ENCODE assay signal across 8 cellular contexts in the genomic region with DNA sequence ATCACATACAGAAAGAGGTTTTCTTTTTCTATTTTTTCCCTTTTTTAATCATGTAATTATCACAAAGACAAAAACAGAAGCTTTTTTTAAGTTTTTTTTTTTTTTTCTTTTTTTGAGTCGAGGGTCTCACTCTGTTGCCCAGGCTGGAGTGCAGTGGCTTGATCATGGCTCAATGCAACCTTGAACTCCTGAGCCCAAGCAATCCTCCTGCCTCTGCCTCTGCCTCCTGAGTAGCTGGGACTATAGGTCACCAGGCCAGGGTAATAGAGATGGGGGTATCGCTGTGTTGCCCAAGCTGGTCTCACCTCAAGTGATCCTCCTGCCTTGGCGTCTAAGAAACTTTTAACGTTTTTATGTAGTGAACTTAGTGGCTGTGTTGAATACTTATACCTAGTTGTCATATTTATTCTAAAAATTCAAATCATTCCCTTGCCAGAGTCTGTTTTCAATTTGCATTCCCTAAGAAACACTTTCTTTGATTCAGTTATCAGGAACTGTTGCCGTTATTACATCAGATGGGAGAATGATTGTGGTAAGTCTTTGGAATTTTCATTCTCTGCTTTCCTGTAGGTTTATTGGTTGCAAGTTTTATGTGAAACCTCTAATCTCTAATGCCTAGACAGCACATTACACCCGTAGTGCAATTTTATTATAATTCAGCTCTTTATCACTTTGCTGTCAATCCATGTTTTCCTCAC. TPM values are rescaled to one million over a fixed set of nuclear protein-coding genes. Genes with fewer than 3 reads are reported as not detected.
DNase-seq lines count a peak whose midpoint lies in the region; ATAC-seq, FAIRE-seq and TF ChIP-seq lines count a peak whose summit lies in the region.

No MANE protein-coding gene starts in this region.

- no peak for TF ChIP-seq EP300 in GM12878 (IDR thresholded peaks at IDR 0.05; ENCODE audit: borderline replicate concordance in 1 of 2, control insufficient read depth in 1 of 2, low read depth in 2 of 2, low read length in 2 of 2)

- H3K27ac ChIP-seq in HUES48 (ENCODE audit: low read depth, low read length) (no peak overlapping the region), GM12878 (ENCODE audit: control insufficient read depth, insufficient read depth) (peak overlapping the region; percentile 93)

- RAD21 ChIA-PET in GM12878 (lab: Charles Lee; ENCODE audit: unreplicated experiment): interaction anchor here (1.2 kb wide), 1 partner anchor 31 kb away, joined by 3 read pairs; no protein-coding TSS in a partner anchor

- H3K9me3 ChIP-seq in HUES48 (ENCODE audit: control insufficient read depth, insufficient read depth, low read length): no peaks in the 10 kb centered on the region
- no peaks in the 10 kb centered on the region for H3K9me3 ChIP-seq in GM12878 (replicated peaks; ENCODE audit: control insufficient read depth, insufficient read depth, low read length)
- H3K9me3 ChIP-seq in mucosa of stomach (ENCODE audit: control insufficient read depth, low read length): no peaks in the 10 kb centered on the region

- ATAC-seq in GM12878 (peak; percentile 5; the same call in 1 of the 3 replicates), GM21360 (IDR thresholded peaks at IDR 0.05; ENCODE audit: unreplicated experiment) (no peak)

- peaks cover 53% of the 10 kb centered on the region for H3K79me2 ChIP-seq in GM12878 (ENCODE audit: control insufficient read depth, insufficient read depth, low read length)

- CTCF ChIA-PET in GM12878 (lab: Yijun Ruan, JAX): interaction anchor here (0.9 to 5.4 kb wide), 3 partner anchors 11 to 454 kb away, joined by 3 to 48 read pairs (median 3); no protein-coding TSS in a partner anchor

- BruUV-seq in GM12878 (replicated peaks; lab: Mats Ljungman, UMichigan): no TSS peak

- no peak overlapping the region for H2AFZ ChIP-seq in GM12878 (ENCODE audit: control insufficient read depth, low read depth, low read length)

- intact Hi-C loops in GM12878 (cut with micrococcal nuclease; ENCODE audit: unreplicated experiment): loop anchor here (10.0 kb wide), 1 partner anchor 1171 kb away; no protein-coding TSS in a partner anchor

- SMC1A ChIA-PET in GM12878 (lab: Charles Lee; ENCODE audit: uncharacterized antibody, unreplicated experiment): interaction anchor here (0.7 to 1.5 kb wide), 4 partner anchors 9 to 192 kb away, joined by 3 to 4 read pairs (median 3); no protein-coding TSS in a partner anchor

- no peak for TF ChIP-seq CTCF in GM12878 (IDR thresholded peaks at IDR 0.05 in 2 of 3, conservative IDR thresholded peaks at IDR 0.05 in 1 of 3; ENCODE audit: control insufficient read depth in 2 of 3, extremely low read depth in 1 of 3, insufficient read depth in 1 of 3, low read depth in 3 of 3, low read length in 3 of 3)

- TF ChIP-seq POLR2A in GM12878 (IDR thresholded peaks at IDR 0.05; ENCODE audit: low read depth, low read length): no peak

- POLR2A ChIA-PET in GM12878 (lab: Charles Lee): interaction anchor here (0.6 kb wide), 1 partner anchor 14 kb away, joined by 3 read pairs; no protein-coding TSS in a partner anchor

- peak overlapping the region; percentile 96 for H3K9ac ChIP-seq in HUES48 (ENCODE audit: low read depth, low read length)
- peak overlapping the region; percentile 97 for H3K9ac ChIP-seq in GM12878 (ENCODE audit: control insufficient read depth, insufficient read depth, low read length)
- peak overlapping the region; percentile 93 for H3K9ac ChIP-seq in mucosa of stomach (ENCODE audit: low read length)

- H3K4me3 ChIP-seq in HUES48 (ENCODE audit: low read depth, low read length) (peak overlapping the region; percentile 85), GM12878 (peak overlapping the region; percentile 86), mucosa of stomach (ENCODE audit: low read length) (no peak overlapping the region)

- in situ Hi-C loops in GM12878 (cut with MboI): no loop called here

- DNase-seq in AG20443 (ENCODE audit: low spot score) (peak; percentile 7), GM12878 (ENCODE audit: low read depth, low spot score) (no peak), NCI-H2227 treated with DMSO at 0.1 percent for 48 hours (lab: John Stamatoyannopoulos, UW) (no peak), frontal cortex (ENCODE audit: low spot score in 2 of 2) (no peak), Kasumi-1 (lab: John Stamatoyannopoulos, UW) (no peak)

- H3K36me3 ChIP-seq in HUES48 (ENCODE audit: control insufficient read depth, insufficient read depth, low read length) (peaks cover 51% of the 10 kb centered on the region), GM12878 (ENCODE audit: control insufficient read depth in 2 of 2, insufficient read depth in 2 of 2, low read length in 1 of 2) (peaks cover 0 to 16% of the 10 kb centered on the region in 2 experiments; a peak in 2 of 4 replicates), mucosa of stomach (ENCODE audit: control insufficient read depth, insufficient read depth, low read length) (no peaks in the 10 kb centered on the region)

- FAIRE-seq in GM12878 (lab: Jason Lieb, UNC): no peak
- no peak for FAIRE-seq in frontal cortex (lab: Jason Lieb, UNC)

- no peaks in the 10 kb centered on the region for H4K20me1 ChIP-seq in GM12878 (ENCODE audit: control insufficient read depth, insufficient read depth)

- WGBS in GM12878 (ENCODE audit: insufficient coverage, insufficient replicate concordance, low lambda C conversion rate, missing lambda C conversion rate): 92% methylated on average over 5 of the region's 6 CpGs

- H3K4me2 ChIP-seq in GM12878 (ENCODE audit: control insufficient read depth, insufficient read depth): peak overlapping the region; percentile 80

- H3K4me1 ChIP-seq in HUES48 (ENCODE audit: control insufficient read depth, insufficient read depth, low read length) (peaks cover 6% of the 10 kb centered on the region; the same call in 1 of the 2 replicates), GM12878 (ENCODE audit: control insufficient read depth, insufficient read depth, low read length) (no peaks in the 10 kb centered on the region), mucosa of stomach (ENCODE audit: control insufficient read depth, insufficient read depth, low read length) (peaks cover 4% of the 10 kb centered on the region)

- H3K27me3 ChIP-seq in HUES48 (ENCODE audit: control insufficient read depth, insufficient read depth, low read length) (no peaks in the 10 kb centered on the region), GM12878 (replicated peaks in 1 of 2; ENCODE audit: control insufficient read depth in 2 of 2, insufficient read depth in 2 of 2, low read length in 1 of 2) (no peaks in the 10 kb centered on the region), mucosa of stomach (ENCODE audit: control insufficient read depth, insufficient read depth, low read length) (no peaks in the 10 kb centered on the region)

- TF ChIP-seq RAD21 in GM12878 (IDR thresholded peaks at IDR 0.05; ENCODE audit: insufficient read depth, low read depth, low read length): no peak

TF ChIP-seq in GM12878, 131 proteins besides CTCF, POLR2A, EP300 and RAD21 (continues in another document):
- TF ChIP-seq MXI1 (IDR thresholded peaks at IDR 0.05; ENCODE audit: low read depth, low read length) (no peak), MYC (IDR thresholded peaks at IDR 0.05; ENCODE audit: insufficient read depth, insufficient read length, insufficient replicate concordance, low read length, severe bottlenecking) (no peak), PAX5 (IDR thresholded peaks at IDR 0.05; ENCODE audit: borderline replicate concordance, low read depth, low read length) (no peak)

RNA-seq across cellular contexts. Expression of a gene that starts 1.3 kb away (rescaled TPM):
- total RNA-seq in GM12878 (2013; cell fraction: nucleolus; rRNA removed): 106 and 110 TPM in 2 replicates
- total RNA-seq in GM12878 (2014; rRNA removed) (68.2 and 88.6 TPM in 2 replicates), GM12878 (2014; rRNA removed; fragmentation: Illumina TruSeq; extraction: Trizol) (105 and 113 TPM in 2 replicates), GM12878 (2021) (41.4 and 46.9 TPM in 2 replicates), frontal cortex (97.0 TPM)
- polyA plus RNA-seq in GM12878 (2011; ENCODE audit: low read depth): 44.3 TPM
- polyA plus RNA-seq in GM12878 (2011; rRNA removed) (78.2 and 117 TPM in 2 replicates), GM12878 (2014; fragmentation: Illumina TruSeq; extraction: Trizol) (96.3 and 124 TPM in 2 replicates), GM12878 (2014; fragmentation: Nextera tagmentation; extraction: Ambion mirVana) (100 to 1,000 TPM; 127 to 140 TPM), GM12878 (2014; rRNA removed) (155 and 173 TPM in 2 replicates), GM12878 (2016; fragmentation: Nextera tagmentation; extraction: Ambion mirVana) (100 to 1,000 TPM in 1 of 2 experiments, 10 to 100 TPM in 1; 98.6 to 109 TPM)
- 57.8 and 62.7 TPM in 2 replicates for polyA plus RNA-seq in GM12878 (2011; cell fraction: cytosol; rRNA removed)
- 52.8 and 72.3 TPM in 2 replicates for polyA plus RNA-seq in GM12878 (2011; cell fraction: nucleus; rRNA removed)
- 53.0 and 65.0 TPM in 2 replicates for polyA plus RNA-seq in GM12878 (2012)
- polyA minus RNA-seq in GM12878 (2011; rRNA and poly(A)+ RNA removed): 52.0 and 79.2 TPM in 2 replicates
- 8.4 and 14.9 TPM in 2 replicates for polyA minus RNA-seq in GM12878 (2011; cell fraction: cytosol; rRNA and poly(A)+ RNA removed)
- polyA minus RNA-seq in GM12878 (2011; cell fraction: nucleus; rRNA and poly(A)+ RNA removed): 30.6 and 49.6 TPM in 2 replicates

RNA-seq across cellular contexts. Expression of a gene that starts 39.2 kb away (rescaled TPM):
- total RNA-seq in GM12878 (2013; cell fraction: nucleolus; rRNA removed): 2.5 and 2.9 TPM in 2 replicates
- not detected in 2 replicates for total RNA-seq in GM12878 (2014; rRNA removed)
- total RNA-seq in GM12878 (2014; rRNA removed; fragmentation: Illumina TruSeq; extraction: Trizol): not detected in 2 replicates
- total RNA-seq in GM12878 (2021): 0.31 TPM in 1 of 2 replicates, not detected in the other
- polyA plus RNA-seq in GM12878 (2011; ENCODE audit: low read depth): not detected
- polyA plus RNA-seq in GM12878 (2011; rRNA removed): 0.12 and 0.19 TPM in 2 replicates
- polyA plus RNA-seq in GM12878 (2011; cell fraction: cytosol; rRNA removed): not detected in 2 replicates
- 0.18 and 0.37 TPM in 2 replicates for polyA plus RNA-seq in GM12878 (2011; cell fraction: nucleus; rRNA removed)
- 0.24 and 0.45 TPM in 2 replicates for polyA plus RNA-seq in GM12878 (2012)
- polyA plus RNA-seq in GM12878 (2014; fragmentation: Illumina TruSeq; extraction: Trizol): 0.13 TPM in 1 of 2 replicates, not detected in the other
- polyA plus RNA-seq in GM12878 (2014; fragmentation: Nextera tagmentation; extraction: Ambion mirVana): under 1 TPM; 0.37 to 0.46 TPM
- polyA plus RNA-seq in GM12878 (2014; rRNA removed): 0.19 TPM in 1 of 2 replicates, not detected in the other
- under 1 TPM; 0.31 to 0.40 TPM for polyA plus RNA-seq in GM12878 (2016; fragmentation: Nextera tagmentation; extraction: Ambion mirVana)
- 0.31 and 0.44 TPM in 2 replicates for polyA minus RNA-seq in GM12878 (2011; rRNA and poly(A)+ RNA removed)
- polyA minus RNA-seq in GM12878 (2011; cell fraction: cytosol; rRNA and poly(A)+ RNA removed): not detected in 2 replicates
- polyA minus RNA-seq in GM12878 (2011; cell fraction: nucleus; rRNA and poly(A)+ RNA removed): 0.73 and 0.86 TPM in 2 replicates
- total RNA-seq in frontal cortex: 12.2 TPM
